ENCODE assay signal across 18 cellular contexts in genomic region chr22:30627480-30627879, GRCh38. TPM values are rescaled to one million over a fixed set of nuclear protein-coding genes. Genes with fewer than 3 reads are reported as not detected.
DNase-seq lines count a peak whose midpoint lies in the region; ATAC-seq and TF ChIP-seq lines count a peak whose summit lies in the region.
"Had no signal": no experiment of that assay in that cellular context is flagged by ENCODE, and none has a peak within 500 bp of the region (broad histone marks: within the 10 kb centered on the region; RNA-seq: fewer than 3 reads in every experiment).

No MANE protein-coding gene starts in this region.

- no peak overlapping the region for H3K4me3 ChIP-seq in H7 (ENCODE audit: insufficient read depth, low read depth, low read length)
- no peak overlapping the region for H3K4me3 ChIP-seq in fibroblast of pulmonary artery (replicated peaks; ENCODE audit: low read depth, low read length)
- H3K4me3 ChIP-seq: BLaER1 had no signal

- H3K27me3 ChIP-seq in H7 (ENCODE audit: control insufficient read depth, insufficient read depth, low read length), result no peaks in the 10 kb centered on the region
- H3K27me3 ChIP-seq: BLaER1 had no signal

- DNase-seq in H7 (peak; percentile 28), dermis blood vessel endothelial cell (peak; percentile 68), fibroblast of pulmonary artery (ENCODE audit: low read depth) (peak; percentile 16), NCI-H1436 treated with DMSO at 0.1 percent for 48 hours (lab: John Stamatoyannopoulos, UW) (no peak), NCI-H1105 treated with DMSO at 0.1 percent for 48 hours (lab: John Stamatoyannopoulos, UW) (no peak)
- DNase-seq: CD4-positive, alpha-beta T cell; CD8-positive, alpha-beta memory T cell; DMS 273 treated with DMSO at 0.1 percent for 48 hours; DMS79; EL; GF-D8; GOT3; HCEC 1CT had no signal

- no peak for ATAC-seq in SK-N-SH treated with all-trans-retinoic acid at 6 μM for 48 hours

- no peaks in the 10 kb centered on the region; the same call in 1 of the 2 replicates for H3K36me3 ChIP-seq in H7 (replicated peaks; ENCODE audit: control insufficient read depth, insufficient read depth, low read length)
- H3K36me3 ChIP-seq: BLaER1 had no signal

- TF ChIP-seq CTCF in fibroblast of pulmonary artery (IDR thresholded peaks at IDR 0.05; ENCODE audit: low read length, missing control alignments), result no peak

TF ChIP-seq in SK-N-SH treated with all-trans-retinoic acid at 6 μM for 48 hours, 23 proteins besides CTCF, POLR2A, EP300 and RAD21:
- TF ChIP-seq ZC3H10 (CRISPR knock-in tag; IDR thresholded peaks at IDR 0.05) (no peak), TSHZ2 (CRISPR knock-in tag; IDR thresholded peaks at IDR 0.05) (no peak), ESRRG (CRISPR knock-in tag; IDR thresholded peaks at IDR 0.05) (no peak), RARB (CRISPR knock-in tag; IDR thresholded peaks at IDR 0.05) (no peak), ZFP30 (CRISPR knock-in tag; IDR thresholded peaks at IDR 0.05) (no peak), CREB5 (CRISPR knock-in tag; IDR thresholded peaks at IDR 0.05; ENCODE audit: low read depth) (no peak), PATZ1 (CRISPR knock-in tag; IDR thresholded peaks at IDR 0.05; ENCODE audit: borderline replicate concordance) (no peak), CSRNP3 (CRISPR knock-in tag; IDR thresholded peaks at IDR 0.05) (no peak)

RNA-seq across cellular contexts. Expression of gene SLC35E4, which starts 8.1 kb away (rescaled TPM):
- 5.1 and 6.5 TPM in 2 replicates for total RNA-seq in H7 (2014; rRNA removed; shearing (Covaris generic))
- 30.8 and 40.7 TPM in 2 replicates for total RNA-seq in dermis blood vessel endothelial cell

RNA-seq across cellular contexts. Expression of gene TCN2, which starts 20.5 kb away (rescaled TPM):
- 35.6 and 40.3 TPM in 2 replicates for total RNA-seq in H7 (2014; rRNA removed; shearing (Covaris generic))
- 63.1 and 101 TPM in 2 replicates for total RNA-seq in dermis blood vessel endothelial cell

RNA-seq across cellular contexts. Expression of gene PES1, which starts 35.8 kb away (rescaled TPM):
- 86.2 and 111 TPM in 2 replicates for total RNA-seq in H7 (2014; rRNA removed; shearing (Covaris generic))
- 67.2 and 98.6 TPM in 2 replicates for total RNA-seq in dermis blood vessel endothelial cell

RNA-seq across cellular contexts. Expression of gene DUSP18, which starts 40.2 kb away (rescaled TPM):
- 1.8 and 2.6 TPM in 2 replicates for total RNA-seq in H7 (2014; rRNA removed; shearing (Covaris generic))
- total RNA-seq in dermis blood vessel endothelial cell, result 14.0 and 15.4 TPM in 2 replicates

RNA-seq across cellular contexts. Expression of gene GAL3ST1, which starts 53.0 kb away (rescaled TPM):
- 8.4 and 11.9 TPM in 2 replicates for total RNA-seq in H7 (2014; rRNA removed; shearing (Covaris generic))
- total RNA-seq in dermis blood vessel endothelial cell, result 0.05 and 0.17 TPM in 2 replicates
- total RNA-seq: A172; B cell; CD4-positive, alpha-beta T cell; G401 had no signal

Comparison
In these comparisons a context has a peak if more than half of its experiments do, and no peak if none do; other contexts are left out.
1. DNase-seq: peak in H7 (single experiment), dermis blood vessel endothelial cell (single experiment) and fibroblast of pulmonary artery (single experiment); none in NCI-H1436 treated with DMSO at 0.1 percent for 48 hours (single experiment) and NCI-H1105 treated with DMSO at 0.1 percent for 48 hours (single experiment).